ENCODE assay signal across 18 cellular contexts in the genomic region with DNA sequence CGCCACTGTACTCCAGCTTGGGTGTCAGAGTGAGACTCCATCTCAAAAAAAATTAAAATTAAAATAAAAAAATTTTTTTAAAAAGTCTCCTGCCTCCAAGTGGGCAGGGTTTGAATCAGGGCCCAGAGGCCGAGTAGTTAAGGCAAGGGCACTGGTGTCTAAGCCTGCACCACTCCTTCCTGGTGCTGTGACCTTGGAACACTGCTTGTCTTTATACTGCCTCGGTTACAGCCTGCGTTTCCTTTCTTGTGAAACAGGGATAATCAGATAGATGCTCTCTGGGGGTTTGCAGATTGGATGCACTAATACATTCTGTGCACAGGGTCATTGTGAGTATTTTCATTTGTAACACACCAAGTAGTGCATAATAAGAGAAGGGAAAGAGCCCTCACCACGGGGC.
"Had no signal": no experiment of that assay in that cellular context is flagged by ENCODE, and none has a peak within 500 bp of the region (broad histone marks: within the 10 kb centered on the region; RNA-seq: fewer than 3 reads in every experiment).

No MANE protein-coding gene starts in this region.

- DNase-seq: activated CD8-positive, alpha-beta memory T cell treated with anti-CD3 and anti-CD28 coated beads, Interleukin-2, amount 50 U/mL, for 4 hours; activated CD8-positive, alpha-beta T cell treated with anti-CD3 and anti-CD28 coated beads for 36 hours; activated naive CD8-positive, alpha-beta T cell treated with anti-CD3 and anti-CD28 coated beads for 36 hours; brain microvascular endothelial cell; cerebellar nuclear complex; dermis blood vessel endothelial cell; effector memory CD8-positive, alpha-beta T cell; islet precursor cell; left ventricle myocardium inferior; natural killer cell; right cardiac atrium; upper lobe of right lung; WERI-Rb-1 had no signal

- H3K4me3 Mint-ChIP-seq: activated CD8-positive, alpha-beta T cell treated with anti-CD3 and anti-CD28 coated beads for 36 hours; activated naive CD8-positive, alpha-beta T cell treated with anti-CD3 and anti-CD28 coated beads for 36 hours; memory B cell; natural killer cell; stimulated activated naive CD8-positive, alpha-beta T cell treated with anti-CD3 and anti-CD28 coated beads, Interleukin-15, Interleukin-2, amounts not matched to agents 100 ng/mL and 50 ng/mL, for 24 hours; T-helper 1 cell treated with Interleukin-12 subunit alpha and Interleukin-12 subunit beta and Interleukin-4 antibody, amounts not matched to agents 30 μg/mL and 1 μg/mL, for 36 hours had no signal

- H3K27ac ChIP-seq: brain microvascular endothelial cell, gastroesophageal sphincter, left ventricle myocardium inferior, upper lobe of right lung, WERI-Rb-1 had no signal

- ATAC-seq: activated CD8-positive, alpha-beta T cell treated with anti-CD3 and anti-CD28 coated beads for 36 hours; effector memory CD8-positive, alpha-beta T cell; gastroesophageal sphincter; natural killer cell; upper lobe of right lung had no signal

- H3K9me3 Mint-ChIP-seq: activated naive CD8-positive, alpha-beta T cell treated with anti-CD3 and anti-CD28 coated beads for 36 hours; memory B cell; stimulated activated naive CD8-positive, alpha-beta T cell treated with anti-CD3 and anti-CD28 coated beads, Interleukin-15, Interleukin-2, amounts not matched to agents 100 ng/mL and 50 ng/mL, for 24 hours; T-helper 1 cell treated with Interleukin-12 subunit alpha and Interleukin-12 subunit beta and Interleukin-4 antibody, amounts not matched to agents 30 μg/mL and 1 μg/mL, for 36 hours had no signal

- H3K36me3 ChIP-seq: brain microvascular endothelial cell, gastroesophageal sphincter, left ventricle myocardium inferior, upper lobe of right lung, WERI-Rb-1 had no signal

- H3K27me3 Mint-ChIP-seq: effector memory CD8-positive, alpha-beta T cell; progenitor cell of endocrine pancreas had no signal

- H3K9me3 ChIP-seq: gastroesophageal sphincter, left ventricle myocardium inferior, upper lobe of right lung had no signal

- H3K4me3 ChIP-seq: gastroesophageal sphincter, left ventricle myocardium inferior, upper lobe of right lung had no signal

- H3K36me3 Mint-ChIP-seq: activated naive CD8-positive, alpha-beta T cell treated with anti-CD3 and anti-CD28 coated beads for 36 hours; memory B cell; natural killer cell had no signal

- H3K27ac Mint-ChIP-seq: activated CD8-positive, alpha-beta T cell treated with anti-CD3 and anti-CD28 coated beads for 36 hours; activated naive CD8-positive, alpha-beta T cell treated with anti-CD3 and anti-CD28 coated beads for 36 hours; memory B cell; progenitor cell of endocrine pancreas; stimulated activated naive CD8-positive, alpha-beta T cell treated with anti-CD3 and anti-CD28 coated beads, Interleukin-15, Interleukin-2, amounts not matched to agents 100 ng/mL and 50 ng/mL, for 24 hours; T-helper 1 cell treated with Interleukin-12 subunit alpha and Interleukin-12 subunit beta and Interleukin-4 antibody, amounts not matched to agents 30 μg/mL and 1 μg/mL, for 36 hours had no signal

- H3K4me1 ChIP-seq: gastroesophageal sphincter, left ventricle myocardium inferior had no signal

- H3K4me1 Mint-ChIP-seq: memory B cell had no signal

- H3K27me3 ChIP-seq: brain microvascular endothelial cell, gastroesophageal sphincter, upper lobe of right lung had no signal
